22 cellular contexts compared by ENCODE assay signal in genomic region chr2:186299610-186300009, GRCh38.
DNase-seq lines count a peak whose midpoint lies in the region; ATAC-seq, FAIRE-seq and TF ChIP-seq lines count a peak whose summit lies in the region.
"Had no signal": no experiment of that assay in that cellular context is flagged by ENCODE, and none has a peak within 500 bp of the region (broad histone marks: within the 10 kb centered on the region; RNA-seq: fewer than 3 reads in every experiment).

No MANE protein-coding gene starts in this region.

- H3K36me3 ChIP-seq in small intestine (ENCODE audit: control insufficient read depth in 2 of 2, insufficient read depth in 2 of 2, low read length in 2 of 2) = no peaks in the 10 kb centered on the region
- H3K36me3 ChIP-seq in vagina = no peaks in the 10 kb centered on the region
- H3K36me3 ChIP-seq: BLaER1 treated with 17β-estradiol and CSF1 and Interleukin-3, amounts not matched to agents 10 nM and 100 nM had no signal

- DNase-seq in DMS53 (lab: John Stamatoyannopoulos, UW) = peak; percentile 55
- DNase-seq in DMS53 treated with DMSO at 0.1 percent for 48 hours (lab: John Stamatoyannopoulos, UW; ENCODE audit: unreplicated experiment) = no peak
- DNase-seq in LNCaP clone FGC (ENCODE audit: low read depth) = peak; percentile 0
- no peak for DNase-seq in left colon
- DNase-seq in small intestine = peak; percentile 15
- no peak for DNase-seq in vagina (ENCODE audit: extremely low spot score in 2 of 2)
- DNase-seq: AML-193; Caco-2; Calu3; CD4-positive, alpha-beta T cell; CD8-positive, alpha-beta T cell; DMS79 treated with DMSO at 0.1 percent for 48 hours; GF-D8 had no signal

- no peaks in the 10 kb centered on the region for H3K4me1 ChIP-seq in small intestine (ENCODE audit: control insufficient read depth in 2 of 2, insufficient read depth in 1 of 2, low read depth in 1 of 2, low read length in 1 of 2)
- H3K4me1 ChIP-seq in vagina = peaks cover under 1% of the 10 kb centered on the region
- H3K4me1 ChIP-seq: A549 had no signal

- H3K4me3 ChIP-seq in LNCaP clone FGC (ENCODE audit: low read depth, low read length) = no peak overlapping the region
- H3K4me3 ChIP-seq in small intestine (ENCODE audit: low read depth in 1 of 2, low read length in 2 of 2) = no peak overlapping the region
- no peak overlapping the region for H3K4me3 ChIP-seq in vagina
- H3K4me3 ChIP-seq: A549; BLaER1 treated with 17β-estradiol and CSF1 and Interleukin-3, amounts not matched to agents 10 nM and 100 nM had no signal

- no peak overlapping the region for H3K27ac ChIP-seq in small intestine (ENCODE audit: low read depth in 1 of 2, low read length in 1 of 2)
- no peak overlapping the region for H3K27ac ChIP-seq in vagina
- H3K27ac ChIP-seq: 22Rv1; A549; BLaER1 treated with 17β-estradiol and CSF1 and Interleukin-3, amounts not matched to agents 10 nM and 100 nM; C4-2B had no signal

- intact Hi-C loops in left colon (cut with DNase I, micrococcal nuclease) = no loop called here
- intact Hi-C loops in vagina (cut with DNase I) = no loop called here

- no peak for TF ChIP-seq POLR2A in vagina (IDR thresholded peaks at IDR 0.05)

- 11 to 33% (median 18%) methylated on average over 1 of the region's 1 CpG for WGBS in small intestine, 3 donors

- ATAC-seq in left colon = peak; percentile 76
- ATAC-seq in esophagus mucosa = no peak
- ATAC-seq: A549; CD8-positive, alpha-beta T cell had no signal

- no peak for FAIRE-seq in small intestine (lab: Jason Lieb, UNC)
- FAIRE-seq: A549, D721Med, G401.6, GM12891, GM19239 had no signal

- H3K9me3 ChIP-seq in small intestine (ENCODE audit: control insufficient read depth, low read depth) (no peaks in the 10 kb centered on the region), vagina (no peaks in the 10 kb centered on the region)
- H3K9me3 ChIP-seq: A549, Caco-2 had no signal

- no peaks in the 10 kb centered on the region for H3K27me3 ChIP-seq in small intestine (ENCODE audit: control insufficient read depth in 2 of 2, insufficient read depth in 2 of 2, low read length in 2 of 2)
- H3K27me3 ChIP-seq in vagina = no peaks in the 10 kb centered on the region
- H3K27me3 ChIP-seq: BLaER1 treated with 17β-estradiol and CSF1 and Interleukin-3, amounts not matched to agents 10 nM and 100 nM had no signal

- TF ChIP-seq CTCF in LNCaP clone FGC (IDR thresholded peaks at IDR 0.05; ENCODE audit: control insufficient read depth, extremely low read depth, insufficient read depth) (no peak), vagina (IDR thresholded peaks at IDR 0.05) (no peak)

Comparison
In these comparisons a context has a peak if more than half of its experiments do, and no peak if none do; other contexts are left out.
1. DNase-seq: peak in DMS53 (single experiment), LNCaP clone FGC (single experiment) and small intestine (single experiment); none in DMS53 treated with DMSO at 0.1 percent for 48 hours (single experiment), left colon (0 of 2) and vagina (0 of 2).